ENCODE assay signal across 16 cellular contexts in genomic region chr18:23810396-23810795, GRCh38.
DNase-seq lines count a peak whose midpoint lies in the region; ATAC-seq lines count a peak whose summit lies in the region.
"Had no signal": no experiment of that assay in that cellular context is flagged by ENCODE, and none has a peak within 500 bp of the region (broad histone marks: within the 10 kb centered on the region; RNA-seq: fewer than 3 reads in every experiment).

No MANE protein-coding gene starts in this region.

- H3K27me3 ChIP-seq in trophoblast cell (ENCODE audit: insufficient read depth, low read length), result peaks cover 2% of the 10 kb centered on the region
- H3K27me3 ChIP-seq: cardiac muscle cell, esophagus muscularis mucosa, suprapubic skin had no signal

- H3K9ac ChIP-seq in trophoblast cell (ENCODE audit: low read length), result no peak overlapping the region

- H3K79me1 ChIP-seq in trophoblast cell (ENCODE audit: low read length), result no peaks in the 10 kb centered on the region

- no peaks in the 10 kb centered on the region for H3K79me2 ChIP-seq in trophoblast cell (ENCODE audit: control insufficient read depth, insufficient read depth, low read length, poor library complexity)

- no peak overlapping the region for H3K14ac ChIP-seq in trophoblast cell (ENCODE audit: low read length)

- H3K18ac ChIP-seq in trophoblast cell (ENCODE audit: low read length), result no peak overlapping the region

- DNase-seq in activated CD4-positive, alpha-beta T cell treated with anti-CD3 and anti-CD28 coated beads for 48 hours, result peak; percentile 31
- DNase-seq in activated CD4-positive, alpha-beta T cell treated with anti-CD3 and anti-CD28 coated beads for 1 hour, result no peak
- peak; percentile 10 for DNase-seq in activated T-cell treated with anti-CD3 and anti-CD28 coated beads for 48 hours (ENCODE audit: low read depth)
- DNase-seq in stimulated activated CD8-positive, alpha-beta memory T cell treated with anti-CD3 and anti-CD28 coated beads, Interleukin-4, amount 100 ng/mL, for 24 hours (ENCODE audit: low read depth), result peak; percentile 11
- no peak for DNase-seq in EL
- DNase-seq in cortex of kidney (lab: John Stamatoyannopoulos, UW), result no peak
- DNase-seq in trophoblast cell, result no peak
- DNase-seq: NCI-H1694 had no signal

- no peak overlapping the region for H3K4me3 ChIP-seq in trophoblast cell (ENCODE audit: low read depth, low read length)
- H3K4me3 ChIP-seq: A549, cardiac muscle cell, esophagus muscularis mucosa, HAP-1, K562, prostate gland, suprapubic skin had no signal

- WGBS in trophoblast cell (ENCODE audit: extremely low coverage, insufficient coverage, insufficient read length), result no CpG with 5 or more reads among the region's 3 CpGs

- H2BK5ac ChIP-seq in trophoblast cell (ENCODE audit: low read depth, low read length, poor library complexity), result no peak overlapping the region

- no peak overlapping the region for H2BK12ac ChIP-seq in trophoblast cell (ENCODE audit: low read length)

- no peak overlapping the region for H2AK5ac ChIP-seq in trophoblast cell (ENCODE audit: low read length)

- no peak overlapping the region for H2BK120ac ChIP-seq in trophoblast cell (ENCODE audit: insufficient read depth, low read length, poor library complexity)

- H3K23ac ChIP-seq in trophoblast cell (ENCODE audit: low read length), result no peak overlapping the region

- H3K4ac ChIP-seq in trophoblast cell (ENCODE audit: low read depth, low read length), result no peak overlapping the region

- H3K4me2 ChIP-seq in trophoblast cell (ENCODE audit: low read length), result no peak overlapping the region
- H3K4me2 ChIP-seq: A549 had no signal

- H3K9me3 ChIP-seq in trophoblast cell (ENCODE audit: insufficient read depth, low read depth, low read length), result no peaks in the 10 kb centered on the region
- H3K9me3 ChIP-seq: A549, esophagus muscularis mucosa, HAP-1, prostate gland, suprapubic skin had no signal

- H3K36me3 ChIP-seq in trophoblast cell (ENCODE audit: control insufficient read depth in 1 of 2, insufficient read depth in 2 of 2, low read length in 2 of 2), result no peaks in the 10 kb centered on the region
- H3K36me3 ChIP-seq: cardiac muscle cell, HAP-1, prostate gland had no signal

- no peak overlapping the region for H3K27ac ChIP-seq in trophoblast cell (ENCODE audit: low read depth, low read length)
- H3K27ac ChIP-seq: cardiac muscle cell, esophagus muscularis mucosa, prostate gland, suprapubic skin had no signal

- H2AFZ ChIP-seq in trophoblast cell (ENCODE audit: insufficient read depth, low read length, poor library complexity), result no peak overlapping the region

- no peak overlapping the region for H4K12ac ChIP-seq in trophoblast cell (ENCODE audit: low read depth, low read length)

- H4K91ac ChIP-seq in trophoblast cell (ENCODE audit: low read depth, low read length), result no peak overlapping the region

- H4K8ac ChIP-seq in trophoblast cell (ENCODE audit: low read depth, low read length), result no peak overlapping the region

- ATAC-seq in HG02852 (IDR thresholded peaks at IDR 0.05; ENCODE audit: unreplicated experiment), result peak; percentile 83
- ATAC-seq: A549, K562 had no signal

- H3K4me1 ChIP-seq in trophoblast cell (ENCODE audit: control insufficient read depth in 1 of 2, insufficient read depth in 2 of 2, low read length in 2 of 2), result no peaks in the 10 kb centered on the region
- H3K4me1 ChIP-seq: A549, prostate gland, suprapubic skin had no signal

Comparison
In these comparisons a context has a peak if more than half of its experiments do, and no peak if none do; other contexts are left out.
1. DNase-seq: peak in activated CD4-positive, alpha-beta T cell treated with anti-CD3 and anti-CD28 coated beads for 48 hours (single experiment), activated T-cell treated with anti-CD3 and anti-CD28 coated beads for 48 hours (single experiment) and stimulated activated CD8-positive, alpha-beta memory T cell treated with anti-CD3 and anti-CD28 coated beads, Interleukin-4, amount 100 ng/mL, for 24 hours (single experiment); none in activated CD4-positive, alpha-beta T cell treated with anti-CD3 and anti-CD28 coated beads for 1 hour (single experiment), EL (single experiment), cortex of kidney (single experiment) and trophoblast cell (0 of 2).